ENCODE assay signal across 28 cellular contexts in the genomic region with DNA sequence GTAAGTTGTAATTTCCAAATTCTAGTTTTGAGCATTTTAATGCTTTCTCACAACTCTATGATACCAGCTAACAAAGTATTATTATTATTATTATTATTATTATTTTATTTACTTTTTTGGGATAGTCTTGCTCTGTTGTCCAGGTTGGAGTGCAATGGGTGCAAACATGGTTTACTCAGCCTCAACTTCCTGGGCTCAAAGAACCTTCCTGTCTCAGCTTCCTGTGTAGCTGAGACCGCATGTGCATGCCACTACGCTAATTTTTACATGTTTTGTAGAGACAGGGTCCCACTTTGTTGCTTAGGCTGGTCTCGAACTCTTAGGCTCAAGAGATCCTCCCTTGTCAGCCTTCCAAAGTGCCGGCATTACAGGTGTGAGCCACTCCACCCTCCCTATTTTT.
"Had no signal": no experiment of that assay in that cellular context is flagged by ENCODE, and none has a peak within 500 bp of the region (broad histone marks: within the 10 kb centered on the region; RNA-seq: fewer than 3 reads in every experiment).

No MANE protein-coding gene starts in this region.

- H3K4me3 ChIP-seq: left ventricle myocardium inferior, lung, pancreas, prostate gland, skin epidermis, spleen, suprapubic skin, thoracic aorta, tibial nerve, upper lobe of left lung, vagina had no signal

- H3K4me3 Mint-ChIP-seq: mesothelial cell of epicardium; naive B cell; nephron; neural crest cell; stimulated activated effector memory CD8-positive, alpha-beta T cell treated with anti-CD3 and anti-CD28 coated beads, Interleukin-12 subunit alpha, Interleukin-12 subunit beta, amount 100 ng/mL, for 72 hours; stimulated activated naive CD8-positive, alpha-beta T cell treated with anti-CD3 and anti-CD28 coated beads, Interleukin-15, Interleukin-2, amounts not matched to agents 100 ng/mL and 50 ng/mL, for 24 hours had no signal

- FAIRE-seq: islet of Langerhans, kidney, pancreas had no signal

- ATAC-seq: pancreas; right cardiac atrium; sciatic nerve; stimulated activated effector memory CD8-positive, alpha-beta T cell treated with anti-CD3 and anti-CD28 coated beads, Interleukin-12 subunit alpha, Interleukin-12 subunit beta, amount 100 ng/mL, for 72 hours had no signal

- H3K4me1 ChIP-seq: left ventricle myocardium inferior, prostate gland, spleen, suprapubic skin, tibial nerve, upper lobe of left lung, vagina had no signal

- H3K4me1 Mint-ChIP-seq: nephron, neural crest cell had no signal

- H3K27me3 Mint-ChIP-seq: naive B cell; stimulated activated naive CD8-positive, alpha-beta T cell treated with anti-CD3 and anti-CD28 coated beads, Interleukin-15, Interleukin-2, amounts not matched to agents 100 ng/mL and 50 ng/mL, for 24 hours had no signal

- H3K9me3 Mint-ChIP-seq: mesothelial cell of epicardium; nephron; neural crest cell; stimulated activated effector memory CD8-positive, alpha-beta T cell treated with anti-CD3 and anti-CD28 coated beads, Interleukin-12 subunit alpha, Interleukin-12 subunit beta, amount 100 ng/mL, for 72 hours; stimulated activated naive CD8-positive, alpha-beta T cell treated with anti-CD3 and anti-CD28 coated beads, Interleukin-15, Interleukin-2, amounts not matched to agents 100 ng/mL and 50 ng/mL, for 24 hours had no signal

- H3K27me3 ChIP-seq: pancreas, spleen, suprapubic skin, tibial nerve, upper lobe of left lung, vagina had no signal

- H3K27ac ChIP-seq: left ventricle myocardium inferior, pancreas, prostate gland, skin epidermis, spleen, suprapubic skin, thoracic aorta, tibial nerve, upper lobe of left lung, vagina had no signal

- H3K9me3 ChIP-seq: left ventricle myocardium inferior, pancreas, prostate gland, spleen, suprapubic skin, thoracic aorta, tibial nerve, upper lobe of left lung, vagina had no signal

- H3K27ac Mint-ChIP-seq: mesothelial cell of epicardium; naive B cell; nephron; stimulated activated effector memory CD8-positive, alpha-beta T cell treated with anti-CD3 and anti-CD28 coated beads, Interleukin-12 subunit alpha, Interleukin-12 subunit beta, amount 100 ng/mL, for 72 hours; stimulated activated naive CD8-positive, alpha-beta T cell treated with anti-CD3 and anti-CD28 coated beads, Interleukin-15, Interleukin-2, amounts not matched to agents 100 ng/mL and 50 ng/mL, for 24 hours had no signal

- DNase-seq: hippocampal formation; kidney; left ventricle myocardium inferior; mesendoderm; naive B cell; nucleus accumbens; pancreas; posterior cingulate gyrus; retina; right cardiac atrium; spleen; stimulated activated CD4-positive, alpha-beta T cell treated with anti-CD3 and anti-CD28 coated beads, Interleukin-4, amount 100 ng/mL, for 24 hours; stimulated activated naive CD4-positive, alpha-beta T cell; upper lobe of left lung had no signal

- H3K36me3 ChIP-seq: prostate gland, thoracic aorta had no signal
